In the genomic region with DNA sequence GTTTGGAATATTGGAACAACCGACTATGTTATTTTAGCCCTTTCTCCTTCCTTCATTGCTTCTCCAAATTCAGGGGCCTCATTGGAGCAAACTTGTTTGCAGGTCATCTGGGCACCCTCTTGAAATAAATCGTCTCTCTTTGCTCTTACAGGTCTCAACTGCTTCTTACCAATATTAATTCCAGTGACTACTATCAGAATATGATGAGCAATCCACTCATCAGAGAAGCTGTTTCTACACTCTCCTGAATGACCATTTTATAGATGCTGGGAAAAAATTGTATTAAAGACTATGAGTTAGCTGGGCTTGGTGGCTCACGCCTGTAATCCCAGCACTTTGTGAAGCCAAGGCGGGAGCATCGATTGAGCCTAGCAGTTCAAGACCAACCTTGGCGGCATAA, we compare ENCODE assay signal across 11 cellular contexts. TPM values are rescaled to one million over a fixed set of nuclear protein-coding genes. Genes with fewer than 3 reads are reported as not detected.
DNase-seq lines count a peak whose midpoint lies in the region; ATAC-seq and TF ChIP-seq lines count a peak whose summit lies in the region.
"Had no signal": no experiment of that assay in that cellular context is flagged by ENCODE, and none has a peak within 500 bp of the region (broad histone marks: within the 10 kb centered on the region; RNA-seq: fewer than 3 reads in every experiment).

No MANE protein-coding gene starts in this region.

- TF ChIP-seq CTCF in Caco-2 (IDR thresholded peaks at IDR 0.05; ENCODE audit: insufficient read depth in 1 of 2, low read depth in 1 of 2, low read length in 1 of 2, severe bottlenecking in 1 of 2, unreplicated experiment in 1 of 2) = no peak
- TF ChIP-seq CTCF in PC-9 (conservative IDR thresholded peaks at IDR 0.05) = no peak
- TF ChIP-seq CTCF in gastrocnemius medialis (IDR thresholded peaks at IDR 0.05 in 4 of 5, conservative IDR thresholded peaks at IDR 0.05 in 1 of 5) = no peak

- H3K27ac ChIP-seq in PC-9 (peak overlapping the region; percentile 77; the same call in 1 of the 2 replicates), gastrocnemius medialis (peak overlapping the region; percentile 92 to 100 (median 96))
- peak overlapping the region; percentile 87 for H3K27ac ChIP-seq in effector memory CD4-positive, alpha-beta T cell (ENCODE audit: insufficient read depth, low read length, poor library complexity, severe bottlenecking)

- peaks cover 9% of the 10 kb centered on the region; the same call in 1 of the 2 replicates for H3K4me1 ChIP-seq in Caco-2
- peaks cover 14% of the 10 kb centered on the region for H3K4me1 ChIP-seq in PC-9 (replicated peaks; ENCODE audit: insufficient read depth)
- peaks cover 22% of the 10 kb centered on the region for H3K4me1 ChIP-seq in effector memory CD4-positive, alpha-beta T cell (ENCODE audit: control insufficient read depth, insufficient read depth, low read length, poor library complexity, severe bottlenecking)
- H3K4me1 ChIP-seq in gastrocnemius medialis = peaks cover 0 to 11% of the 10 kb centered on the region in 2 donors

- H2AFZ ChIP-seq in PC-9 = no peak overlapping the region

- ATAC-seq in gastrocnemius medialis (no peak), GM21825 (IDR thresholded peaks at IDR 0.05; ENCODE audit: unreplicated experiment) (no peak), GM19035 (IDR thresholded peaks at IDR 0.05; ENCODE audit: unreplicated experiment) (no peak)

- in situ Hi-C loops in gastrocnemius medialis (cut with MboI; ENCODE audit: low sequenced_read_pairs in 4 of 4) = loop anchor here in 2 of 4 donors (25.0 kb wide), 1 partner anchor 1566 kb away; a partner anchor contains a TSS

- peak overlapping the region; percentile 99 for H3K27ac Mint-ChIP-seq in Caco-2 (ENCODE audit: unreplicated experiment)

- peaks cover 21% of the 10 kb centered on the region for H3K36me3 Mint-ChIP-seq in Caco-2 (ENCODE audit: insufficient read depth, unreplicated experiment)

- TSS peak; percentile 91 for BruUV-seq in Caco-2 (replicated peaks; lab: Mats Ljungman, UMichigan)
- BruUV-seq in PC-9 (replicated peaks; lab: Mats Ljungman, UMichigan) = no TSS peak

- H3K27me3 ChIP-seq in Caco-2 (replicated peaks; ENCODE audit: control insufficient read depth, insufficient read depth, low read length) = no peaks in the 10 kb centered on the region
- no peaks in the 10 kb centered on the region for H3K27me3 ChIP-seq in PC-9 (ENCODE audit: insufficient read depth, low read depth)
- H3K27me3 ChIP-seq in effector memory CD4-positive, alpha-beta T cell (replicated peaks; ENCODE audit: control insufficient read depth, insufficient read depth, low read length, poor library complexity, severe bottlenecking) = no peaks in the 10 kb centered on the region
- H3K27me3 ChIP-seq in gastrocnemius medialis = no peaks in the 10 kb centered on the region

- CTCF ChIA-PET in Caco-2 (lab: Charles Lee) = interaction anchor here (0.8 kb wide), 1 partner anchor 129 kb away, joined by 5 read pairs; no protein-coding TSS in a partner anchor
- CTCF ChIA-PET in PC-9 (lab: Charles Lee) = no interaction called here

- peaks cover 17% of the 10 kb centered on the region for H3K4me1 Mint-ChIP-seq in Caco-2 (ENCODE audit: low read depth, unreplicated experiment)

- no peaks in the 10 kb centered on the region for H3K36me3 ChIP-seq in Caco-2 (ENCODE audit: control insufficient read depth, insufficient read depth, low read length)
- no peaks in the 10 kb centered on the region for H3K36me3 ChIP-seq in PC-9 (ENCODE audit: low read depth)
- no peaks in the 10 kb centered on the region for H3K36me3 ChIP-seq in effector memory CD4-positive, alpha-beta T cell (ENCODE audit: control insufficient read depth, insufficient read depth, low read length)
- H3K36me3 ChIP-seq in gastrocnemius medialis = no peaks in the 10 kb centered on the region

- H3K4me3 ChIP-seq in Caco-2 (ENCODE audit: low read depth, low read length) (peak overlapping the region; percentile 68), PC-9 (peak overlapping the region; percentile 80; the same call in 1 of the 2 replicates), gastrocnemius medialis (peak overlapping the region in 2 of 4 donors; percentile 60 to 71)
- no peak overlapping the region for H3K4me3 ChIP-seq in effector memory CD4-positive, alpha-beta T cell (ENCODE audit: insufficient read depth, low read depth, low read length, poor library complexity, severe bottlenecking)

- peaks cover 30% of the 10 kb centered on the region for H3F3A ChIP-seq in PC-9 (ENCODE audit: insufficient read depth, low read depth)

- H3K27me3 Mint-ChIP-seq in Caco-2 (ENCODE audit: insufficient read depth, unreplicated experiment) = no peaks in the 10 kb centered on the region

- POLR2A ChIA-PET in Caco-2 (lab: Charles Lee) (interaction anchor here (2.5 to 3.0 kb wide), 2 partner anchors 12 to 14 kb away, joined by 25 to 27 read pairs; a partner anchor contains a TSS), PC-9 (lab: Charles Lee; ENCODE audit: unreplicated experiment) (no interaction called here)

- H3K4me3 Mint-ChIP-seq in Caco-2 (ENCODE audit: unreplicated experiment) = peak overlapping the region; percentile 96

- peak overlapping the region; percentile 89 for H3K4me2 ChIP-seq in PC-9

- intact Hi-C loops in Caco-2 (cut with micrococcal nuclease; ENCODE audit: unreplicated experiment) (loop anchor here (1.0 kb wide), 1 partner anchor 15 kb away; no protein-coding TSS in a partner anchor), PC-9 (cut with micrococcal nuclease; ENCODE audit: unreplicated experiment) (loop anchor here (2.0 kb wide), 1 partner anchor 25 kb away; no protein-coding TSS in a partner anchor), gastrocnemius medialis (cut with DNase I; ENCODE audit: low total_unique reads) (loop anchor here (1.0 kb wide), 1 partner anchor 16 kb away; a partner anchor contains a TSS)

- no peaks in the 10 kb centered on the region for H3K79me2 ChIP-seq in PC-9 (ENCODE audit: low read depth)

- no peaks in the 10 kb centered on the region for H3K9me3 Mint-ChIP-seq in Caco-2 (ENCODE audit: unreplicated experiment)

- no peak for DNase-seq in Caco-2
- DNase-seq in PC-9 = no peak
- no peak for DNase-seq in effector memory CD4-positive, alpha-beta T cell
- DNase-seq in gastrocnemius medialis = no peak
- no peak for DNase-seq in Kasumi-1 (lab: John Stamatoyannopoulos, UW)
- no peak for DNase-seq in DMS53 treated with DMSO at 0.1 percent for 48 hours (lab: John Stamatoyannopoulos, UW; ENCODE audit: unreplicated experiment)
- DNase-seq: NCI-H748 treated with DMSO at 0.1 percent for 48 hours had no signal

- TF ChIP-seq POLR2A in gastrocnemius medialis (IDR thresholded peaks at IDR 0.05) = no peak

- no peaks in the 10 kb centered on the region for H4K20me1 ChIP-seq in PC-9 (ENCODE audit: insufficient read depth)

- no peaks in the 10 kb centered on the region for H3K9me2 ChIP-seq in PC-9 (ENCODE audit: insufficient read depth)

- no peaks in the 10 kb centered on the region for H3K9me3 ChIP-seq in Caco-2
- H3K9me3 ChIP-seq in PC-9 (ENCODE audit: insufficient read depth, low read depth) = no peaks in the 10 kb centered on the region
- no peaks in the 10 kb centered on the region for H3K9me3 ChIP-seq in effector memory CD4-positive, alpha-beta T cell (ENCODE audit: control insufficient read depth, low read length)
- H3K9me3 ChIP-seq in gastrocnemius medialis = no peaks in the 10 kb centered on the region

RNA-seq across cellular contexts. Expression of a gene that starts 12.5 kb away (rescaled TPM):
- 405 and 423 TPM in 2 replicates for total RNA-seq in Caco-2 (2022)
- total RNA-seq in PC-9 (2021) = 267 and 337 TPM in 2 replicates
- 100 to 1,000 TPM in 1 of 4 donors, 10 to 100 TPM in 3; 69.2 to 111 (median 90.6) TPM for total RNA-seq in gastrocnemius medialis

RNA-seq across cellular contexts. Expression of a gene that starts 15.4 kb away (rescaled TPM):
- total RNA-seq in Caco-2 (2022) (5.0 and 6.5 TPM in 2 replicates), PC-9 (2021) (11.8 and 14.5 TPM in 2 replicates), gastrocnemius medialis (1 to 10 TPM in 3 of 4 donors, under 1 TPM in 1; 0.80 to 2.4 (median 1.7) TPM)

RNA-seq across cellular contexts. Expression of a gene that starts 50.1 kb away (rescaled TPM):
- total RNA-seq in Caco-2 (2022) (not detected in 2 replicates), PC-9 (2021) (not detected in 2 replicates), gastrocnemius medialis (not detected)
- total RNA-seq: activated CD8-positive, alpha-beta memory T cell treated with anti-CD3 and anti-CD28 coated beads for 36 hours; fibroblast of lung had no signal
